Comparison of ENCODE assay signal across 8 cellular contexts in the genomic region with DNA sequence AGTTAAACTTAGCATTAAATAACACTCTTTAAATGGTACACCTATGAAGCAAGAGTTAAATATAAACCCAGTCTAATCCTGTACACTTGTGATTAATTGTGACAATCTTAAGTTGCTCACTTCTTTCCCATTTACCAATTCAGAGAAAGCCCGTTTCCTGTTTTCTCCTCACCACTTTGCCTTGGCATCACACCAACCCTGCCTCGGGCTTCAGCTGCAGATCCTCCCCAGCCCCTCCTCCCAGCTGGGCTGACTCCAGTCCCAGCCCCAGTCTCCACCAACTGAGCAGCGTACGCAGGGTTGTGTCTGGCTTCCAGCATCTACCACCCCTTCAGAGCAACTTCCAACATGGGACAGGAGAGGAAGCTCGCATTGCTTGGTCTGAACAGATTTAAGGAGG. TPM values are rescaled to one million over a fixed set of nuclear protein-coding genes. Genes with fewer than 3 reads are reported as not detected.
DNase-seq lines count a peak whose midpoint lies in the region; ATAC-seq and TF ChIP-seq lines count a peak whose summit lies in the region.

No MANE protein-coding gene starts in this region.

- peak overlapping the region in 2 of 4 donors; percentile 32 to 67 for H3K4me3 Mint-ChIP-seq in CD4-positive, CD25-positive, alpha-beta regulatory T cell
- H3K4me3 Mint-ChIP-seq in Calu3 (ENCODE audit: low read depth, unreplicated experiment), result no peak overlapping the region

- TF ChIP-seq CTCF in Calu3 (IDR thresholded peaks at IDR 0.05; ENCODE audit: unreplicated experiment), result no peak
- TF ChIP-seq CTCF in MM.1S (IDR thresholded peaks at IDR 0.05; ENCODE audit: low read length), result no peak

- peaks cover 32% of the 10 kb centered on the region for H3K36me3 Mint-ChIP-seq in CD4-positive, CD25-positive, alpha-beta regulatory T cell
- peaks cover 70% of the 10 kb centered on the region for H3K36me3 Mint-ChIP-seq in Calu3 (ENCODE audit: insufficient read depth, unreplicated experiment)

- no peak overlapping the region for H3K9ac ChIP-seq in MM.1S (ENCODE audit: low read length)

- H3K9me2 ChIP-seq in MM.1S (replicated peaks; ENCODE audit: insufficient read depth, low read length), result no peaks in the 10 kb centered on the region

- H3K9me3 Mint-ChIP-seq in CD4-positive, CD25-positive, alpha-beta regulatory T cell, result no peaks in the 10 kb centered on the region
- no peaks in the 10 kb centered on the region for H3K9me3 Mint-ChIP-seq in Calu3 (ENCODE audit: low read depth, unreplicated experiment)

- BruUV-seq in Calu3 (replicated peaks; lab: Mats Ljungman, UMichigan), result no TSS peak

- peaks cover 38% of the 10 kb centered on the region for H3K79me2 ChIP-seq in MM.1S (ENCODE audit: low read length)

- peaks cover 11% of the 10 kb centered on the region; the same call in 1 of the 2 replicates for H3F3A ChIP-seq in MM.1S (ENCODE audit: insufficient read depth, low read length)

- CTCF ChIA-PET in Calu3 (lab: Charles Lee), result interaction anchor here (0.6 kb wide), 1 partner anchor 232 kb away, joined by 3 read pairs; no protein-coding TSS in a partner anchor

- peak overlapping the region; percentile 10 for H3K27ac ChIP-seq in CD4-positive, CD25-positive, alpha-beta regulatory T cell (ENCODE audit: insufficient read depth, low read length, poor library complexity, severe bottlenecking)
- H3K27ac ChIP-seq in MM.1S (ENCODE audit: low read length), result no peak overlapping the region

- H3K36me3 ChIP-seq in CD4-positive, CD25-positive, alpha-beta regulatory T cell (ENCODE audit: control insufficient read depth, insufficient read depth, low read length), result peaks cover 24% of the 10 kb centered on the region
- H3K36me3 ChIP-seq in MG63 (peaks cover 53% of the 10 kb centered on the region), MM.1S (replicated peaks; ENCODE audit: insufficient read depth, low read length) (peaks cover 3% of the 10 kb centered on the region; the same call in 1 of the 2 replicates)

- H3K27me3 Mint-ChIP-seq in CD4-positive, CD25-positive, alpha-beta regulatory T cell, result no peaks in the 10 kb centered on the region
- H3K27me3 Mint-ChIP-seq in Calu3 (ENCODE audit: unreplicated experiment), result no peaks in the 10 kb centered on the region

- H2AFZ ChIP-seq in MM.1S (ENCODE audit: low read length), result no peak overlapping the region

- no peaks in the 10 kb centered on the region for H3K27me3 ChIP-seq in CD4-positive, CD25-positive, alpha-beta regulatory T cell (ENCODE audit: control insufficient read depth, insufficient read depth, low read length)
- H3K27me3 ChIP-seq in MG63 (no peaks in the 10 kb centered on the region), MM.1S (replicated peaks; ENCODE audit: insufficient read depth, low read length) (no peaks in the 10 kb centered on the region)

- peak overlapping the region in 2 of 3 donors; percentile 44 to 66 for H3K27ac Mint-ChIP-seq in CD4-positive, CD25-positive, alpha-beta regulatory T cell
- H3K27ac Mint-ChIP-seq in Calu3 (ENCODE audit: unreplicated experiment), result no peak overlapping the region

- peaks cover 22% of the 10 kb centered on the region for H3K4me1 ChIP-seq in CD4-positive, CD25-positive, alpha-beta regulatory T cell (ENCODE audit: control insufficient read depth, insufficient read depth, low read length, poor library complexity, severe bottlenecking)
- H3K4me1 ChIP-seq in MM.1S (ENCODE audit: low read length), result peaks cover 15% of the 10 kb centered on the region

- no peaks in the 10 kb centered on the region for H3K9me3 ChIP-seq in CD4-positive, CD25-positive, alpha-beta regulatory T cell (ENCODE audit: control insufficient read depth in 2 of 2, low read length in 2 of 2)
- H3K9me3 ChIP-seq in MG63 (no peaks in the 10 kb centered on the region), MM.1S (replicated peaks; ENCODE audit: insufficient read depth, low read length) (no peaks in the 10 kb centered on the region)

- H4K20me1 ChIP-seq in MM.1S (ENCODE audit: insufficient read depth, low read length), result no peaks in the 10 kb centered on the region

- H3K4me1 Mint-ChIP-seq in CD4-positive, CD25-positive, alpha-beta regulatory T cell, result peaks cover 0 to 56% (median 25%) of the 10 kb centered on the region in 4 donors
- peaks cover 8% of the 10 kb centered on the region for H3K4me1 Mint-ChIP-seq in Calu3 (ENCODE audit: low read depth, unreplicated experiment)

- ATAC-seq in CD4-positive, CD25-positive, alpha-beta regulatory T cell (ENCODE audit: low read depth in 2 of 2), result no peak

- intact Hi-C loops in Calu3 (cut with micrococcal nuclease; ENCODE audit: unreplicated experiment), result no loop called here

- no peak overlapping the region for H3K4me2 ChIP-seq in MM.1S (ENCODE audit: low read depth, low read length)

- no peak overlapping the region for H3K4me3 ChIP-seq in CD4-positive, CD25-positive, alpha-beta regulatory T cell (ENCODE audit: low read depth, low read length)
- H3K4me3 ChIP-seq in MG63, result no peak overlapping the region
- no peak overlapping the region for H3K4me3 ChIP-seq in MM.1S (ENCODE audit: low read length)

- peak in 1 of 3 donors; percentile 57 for DNase-seq in CD4-positive, CD25-positive, alpha-beta regulatory T cell
- peak; percentile 56 for DNase-seq in MG63
- DNase-seq in amniotic epithelial cell (ENCODE audit: low read depth), result peak; percentile 90
- peak; percentile 83 for DNase-seq in iris pigment epithelial cell (ENCODE audit: low read depth)
- DNase-seq in Calu3, result no peak
- DNase-seq in DMS114 treated with DMSO at 0.1 percent for 48 hours (lab: John Stamatoyannopoulos, UW; ENCODE audit: unreplicated experiment), result no peak
- no peak for DNase-seq in NCI-H128 (lab: John Stamatoyannopoulos, UW; ENCODE audit: unreplicated experiment)
- no peak for DNase-seq in MM.1S

RNA-seq across cellular contexts. Expression of a gene that starts 4.1 kb away (rescaled TPM):
- total RNA-seq in CD4-positive, CD25-positive, alpha-beta regulatory T cell, result 51.6 TPM
- polyA plus RNA-seq in CD4-positive, CD25-positive, alpha-beta regulatory T cell, result 10 to 100 TPM; 56.7 to 74.6 (median 67.7) TPM
- 74.2 and 113 TPM in 2 replicates for total RNA-seq in MG63 (2014; rRNA removed; shearing (Covaris generic); ENCODE audit: low replicate concordance)
- 81.6 and 91.9 TPM in 2 replicates for total RNA-seq in Calu3 (2022)

RNA-seq across cellular contexts. Expression of a gene that starts 21.1 kb away (rescaled TPM):
- not detected for total RNA-seq in CD4-positive, CD25-positive, alpha-beta regulatory T cell
- polyA plus RNA-seq in CD4-positive, CD25-positive, alpha-beta regulatory T cell, result not detected
- total RNA-seq in MG63 (2014; rRNA removed; shearing (Covaris generic); ENCODE audit: low replicate concordance), result not detected in 2 replicates
- total RNA-seq in Calu3 (2022), result not detected in 2 replicates

RNA-seq across cellular contexts. Expression of a gene that starts 31.0 kb away (rescaled TPM):
- 0.39 TPM for total RNA-seq in CD4-positive, CD25-positive, alpha-beta regulatory T cell
- under 1 TPM in 2 of 4 donors, not detected in 2; 0.13 to 0.17 TPM for polyA plus RNA-seq in CD4-positive, CD25-positive, alpha-beta regulatory T cell
- not detected in 2 replicates for total RNA-seq in MG63 (2014; rRNA removed; shearing (Covaris generic); ENCODE audit: low replicate concordance)
- 0.59 TPM in 1 of 2 replicates, not detected in the other for total RNA-seq in Calu3 (2022)

RNA-seq across cellular contexts. Expression of a gene that starts 37.7 kb away (rescaled TPM):
- 454 TPM for total RNA-seq in CD4-positive, CD25-positive, alpha-beta regulatory T cell
- 10 to 100 TPM; 66.9 to 72.2 (median 69.3) TPM for polyA plus RNA-seq in CD4-positive, CD25-positive, alpha-beta regulatory T cell
- 1.3 and 5.5 TPM in 2 replicates for total RNA-seq in MG63 (2014; rRNA removed; shearing (Covaris generic); ENCODE audit: low replicate concordance)
- 253 and 303 TPM in 2 replicates for total RNA-seq in Calu3 (2022)

Comparison
In these comparisons a context has a peak if more than half of its experiments do, and no peak if none do; other contexts are left out.
1. DNase-seq: peak in MG63 (single experiment), amniotic epithelial cell (single experiment) and iris pigment epithelial cell (single experiment); none in Calu3 (single experiment), DMS114 treated with DMSO at 0.1 percent for 48 hours (single experiment), NCI-H128 (single experiment) and MM.1S (single experiment).